In genomic region chr12:132349501-132350131, GRCh38 we compare ENCODE assay signal across 24 cellular contexts. TPM values are rescaled to one million over a fixed set of nuclear protein-coding genes. Genes with fewer than 3 reads are reported as not detected.
"Had no signal": no experiment of that assay in that cellular context is flagged by ENCODE, and none has a peak within 500 bp of the region (broad histone marks: within the 10 kb centered on the region; RNA-seq: fewer than 3 reads in every experiment).

No MANE protein-coding gene starts in this region.

- ATAC-seq: activated CD4-positive, alpha-beta T cell treated with anti-CD3 and anti-CD28 coated beads for 36 hours; activated T-cell treated with anti-CD3 and anti-CD28 coated beads, Interleukin-2, amount 50 U/mL, for 72 hours had no signal

- H3K27ac Mint-ChIP-seq: activated CD4-positive, alpha-beta memory T cell treated with anti-CD3 and anti-CD28 coated beads, Interleukin-2, amount 10 ng/mL, durations not matched to agents 7 days and 5 days; activated CD4-positive, alpha-beta T cell treated with anti-CD3 and anti-CD28 coated beads for 36 hours; activated naive CD4-positive, alpha-beta T cell treated with anti-CD3 and anti-CD28 coated beads, Interleukin-2, amount 10 ng/mL, durations not matched to agents 7 days and 5 days; activated naive CD8-positive, alpha-beta T cell treated with anti-CD3 and anti-CD28 coated beads for 36 hours; activated T-cell treated with anti-CD3 and anti-CD28 coated beads, Interleukin-2, amount 50 U/mL, for 72 hours; activated T-helper 2 cell treated with anti-CD3 and anti-CD28 coated beads, Interferon-gamma antibody, Interleukin-2, Interleukin-4, amounts not matched to agents 10 μg/mL and 5 μg/mL and 100 μg/mL, durations not matched to agents 14 hours and 24 hours and 36 hours had no signal

- H3K36me3 Mint-ChIP-seq: activated naive CD4-positive, alpha-beta T cell treated with anti-CD3 and anti-CD28 coated beads, Interleukin-2, amount 10 ng/mL, durations not matched to agents 7 days and 5 days; activated naive CD8-positive, alpha-beta T cell treated with anti-CD3 and anti-CD28 coated beads for 36 hours had no signal

- H3K27ac ChIP-seq: SJCRH30 had no signal

- H3K4me1 Mint-ChIP-seq: activated CD4-positive, alpha-beta memory T cell treated with anti-CD3 and anti-CD28 coated beads, Interleukin-2, amount 10 ng/mL, durations not matched to agents 7 days and 5 days; activated CD4-positive, alpha-beta T cell treated with anti-CD3 and anti-CD28 coated beads for 36 hours; activated naive CD4-positive, alpha-beta T cell treated with anti-CD3 and anti-CD28 coated beads, Interleukin-2, amount 10 ng/mL, durations not matched to agents 7 days and 5 days; activated naive CD8-positive, alpha-beta T cell treated with anti-CD3 and anti-CD28 coated beads for 36 hours had no signal

- H3K36me3 ChIP-seq: SJCRH30 had no signal

- H3K4me2 ChIP-seq: SK-N-SH had no signal

- DNase-seq: activated CD4-positive, alpha-beta memory T cell treated with anti-CD3 and anti-CD28 coated beads, Interleukin-2, amount 10 ng/mL, durations not matched to agents 7 days and 5 days; activated CD4-positive, alpha-beta T cell treated with anti-CD3 and anti-CD28 coated beads for 36 hours; activated CD4-positive, alpha-beta T cell treated with anti-CD3 and anti-CD28 coated beads, Interleukin-2, amount 50 U/mL, for 1 hour; activated CD8-positive, alpha-beta memory T cell treated with anti-CD3 and anti-CD28 coated beads, Interleukin-2, amount 50 U/mL, for 4 hours; activated gamma-delta T cell treated with Interleukin-2 at 50 U/mL for 16 hours; activated naive CD4-positive, alpha-beta T cell treated with anti-CD3 and anti-CD28 coated beads, Interleukin-2, amount 10 ng/mL, durations not matched to agents 7 days and 5 days; activated naive CD8-positive, alpha-beta T cell treated with anti-CD3 and anti-CD28 coated beads for 36 hours; activated T-cell treated with anti-CD3 and anti-CD28 coated beads, Interleukin-2, amount 50 U/mL, for 72 hours; caudate nucleus; NCI-H1092; NCI-H1417; NCI-H1930; NCI-H2171; NCI-H226; NCI-H526 treated with DMSO at 0.1 percent for 48 hours; NCI-H82; SJCRH30; SK-N-SH; T-helper 1 cell had no signal

- H3K4me3 Mint-ChIP-seq: activated CD4-positive, alpha-beta memory T cell treated with anti-CD3 and anti-CD28 coated beads, Interleukin-2, amount 10 ng/mL, durations not matched to agents 7 days and 5 days; activated CD4-positive, alpha-beta T cell treated with anti-CD3 and anti-CD28 coated beads for 36 hours; activated naive CD4-positive, alpha-beta T cell treated with anti-CD3 and anti-CD28 coated beads, Interleukin-2, amount 10 ng/mL, durations not matched to agents 7 days and 5 days; activated naive CD8-positive, alpha-beta T cell treated with anti-CD3 and anti-CD28 coated beads for 36 hours; activated T-cell treated with anti-CD3 and anti-CD28 coated beads, Interleukin-2, amount 50 U/mL, for 72 hours had no signal

- H3K9ac ChIP-seq: SK-N-SH had no signal

- H3K4me3 ChIP-seq: SJCRH30 had no signal

- H3K9me3 Mint-ChIP-seq: activated CD4-positive, alpha-beta memory T cell treated with anti-CD3 and anti-CD28 coated beads, Interleukin-2, amount 10 ng/mL, durations not matched to agents 7 days and 5 days; activated naive CD4-positive, alpha-beta T cell treated with anti-CD3 and anti-CD28 coated beads, Interleukin-2, amount 10 ng/mL, durations not matched to agents 7 days and 5 days; activated naive CD8-positive, alpha-beta T cell treated with anti-CD3 and anti-CD28 coated beads for 36 hours; activated T-cell treated with anti-CD3 and anti-CD28 coated beads, Interleukin-2, amount 50 U/mL, for 72 hours; activated T-helper 2 cell treated with anti-CD3 and anti-CD28 coated beads, Interferon-gamma antibody, Interleukin-2, Interleukin-4, amounts not matched to agents 10 μg/mL and 5 μg/mL and 100 μg/mL, durations not matched to agents 14 hours and 24 hours and 36 hours had no signal

- H3K27me3 ChIP-seq: SJCRH30 had no signal

- H3K9me3 ChIP-seq: SJCRH30, SK-N-SH had no signal

- H3K4me1 ChIP-seq: SJCRH30 had no signal

- H3K27me3 Mint-ChIP-seq: activated CD4-positive, alpha-beta memory T cell treated with anti-CD3 and anti-CD28 coated beads, Interleukin-2, amount 10 ng/mL, durations not matched to agents 7 days and 5 days; activated naive CD4-positive, alpha-beta T cell treated with anti-CD3 and anti-CD28 coated beads, Interleukin-2, amount 10 ng/mL, durations not matched to agents 7 days and 5 days had no signal

RNA-seq across cellular contexts. Expression of gene GALNT9, which starts 20.2 kb away (rescaled TPM):
- total RNA-seq: activated CD4-positive, alpha-beta memory T cell treated with anti-CD3 and anti-CD28 coated beads, Interleukin-2, amount 10 ng/mL, durations not matched to agents 7 days and 5 days; activated naive CD8-positive, alpha-beta T cell treated with anti-CD3 and anti-CD28 coated beads for 36 hours; activated T-helper 2 cell treated with anti-CD3 and anti-CD28 coated beads, Interferon-gamma antibody, Interleukin-2, Interleukin-4, amounts not matched to agents 10 μg/mL and 5 μg/mL and 100 μg/mL, durations not matched to agents 14 hours and 24 hours and 36 hours; chondrocyte; NCI-H460; RPMI7951; T-helper 2 cell treated with Interferon-gamma antibody and Interleukin-4, amounts not matched to agents 100 ng/mL and 5 ng/mL, for 36 hours had no signal
- polyA plus RNA-seq: SK-N-SH had no signal
